8 cellular contexts compared by ENCODE assay signal in genomic region chr7:102517550-102518147, GRCh38. TPM values are rescaled to one million over a fixed set of nuclear protein-coding genes. Genes with fewer than 3 reads are reported as not detected.
DNase-seq lines count a peak whose midpoint lies in the region; ATAC-seq and TF ChIP-seq lines count a peak whose summit lies in the region.
"Not testable (repeated sequence)": the region's sequence is repeated elsewhere in the genome, so short reads cannot be mapped to it uniquely, and the experiment has no call there.

TSS of gene RASA4B (minus strand) at chr7:102517777. CDS start at chr7:102517710, 67 bp downstream.

- H2AFZ ChIP-seq in MM.1S (ENCODE audit: low read length): not testable (repeated sequence)

- H3K4me1 ChIP-seq in MM.1S (ENCODE audit: low read length); right lobe of liver: not testable (repeated sequence)

- not testable (repeated sequence) for H3K36me3 Mint-ChIP-seq in activated CD8-positive, alpha-beta memory T cell treated with anti-CD3 and anti-CD28 coated beads, Interleukin-2, amount 10 ng/mL, durations not matched to agents 7 days and 5 days; effector memory CD8-positive, alpha-beta T cell (ENCODE audit: insufficient read depth)

- H3K27ac ChIP-seq in MM.1S (ENCODE audit: low read length); right lobe of liver: not testable (repeated sequence)

- H3K4me2 ChIP-seq in MM.1S (ENCODE audit: low read depth, low read length): not testable (repeated sequence)

- not testable (repeated sequence) for TF ChIP-seq CTCF in MM.1S (IDR thresholded peaks at IDR 0.05; ENCODE audit: low read length); right lobe of liver (IDR thresholded peaks at IDR 0.05)

- DNase-seq in Daoy (ENCODE audit: low read depth): peak; percentile 16
- peak; percentile 19 for DNase-seq in MM.1S
- not testable (repeated sequence) for DNase-seq in activated CD8-positive, alpha-beta memory T cell treated with anti-CD3 and anti-CD28 coated beads, Interleukin-2, amount 10 ng/mL, durations not matched to agents 7 days and 5 days; effector memory CD8-positive, alpha-beta T cell
- peak in 2 of 3 donors; percentile 29 to 38 for DNase-seq in right lobe of liver
- peak; percentile 13 for DNase-seq in stimulated activated CD4-positive, alpha-beta T cell treated with anti-CD3 and anti-CD28 coated beads, Interleukin-2, amount 100 ng/mL, for 4 hours (ENCODE audit: low read depth)

- H3K4me3 ChIP-seq in MM.1S (ENCODE audit: low read length): peak within 1 kb of the TSS; percentile 39; the same call in 1 of the 2 replicates
- not testable (repeated sequence) for H3K4me3 ChIP-seq in right lobe of liver

- H3F3A ChIP-seq in MM.1S (ENCODE audit: insufficient read depth, low read length): not testable (repeated sequence)

- H3K9me2 ChIP-seq in MM.1S (replicated peaks; ENCODE audit: insufficient read depth, low read length): not testable (repeated sequence)

- H3K27ac Mint-ChIP-seq in activated CD8-positive, alpha-beta memory T cell treated with anti-CD3 and anti-CD28 coated beads, Interleukin-2, amount 10 ng/mL, durations not matched to agents 7 days and 5 days; effector memory CD8-positive, alpha-beta T cell: not testable (repeated sequence)

- not testable (repeated sequence) for H3K4me3 Mint-ChIP-seq in activated CD8-positive, alpha-beta memory T cell treated with anti-CD3 and anti-CD28 coated beads, Interleukin-2, amount 10 ng/mL, durations not matched to agents 7 days and 5 days
- H3K4me3 Mint-ChIP-seq in effector memory CD8-positive, alpha-beta T cell: peak within 1 kb of the TSS; percentile 45 to 48

- not testable (repeated sequence) for TF ChIP-seq POLR2A in right lobe of liver (IDR thresholded peaks at IDR 0.05)

- H3K79me2 ChIP-seq in MM.1S (ENCODE audit: low read length): not testable (repeated sequence)

- not testable (repeated sequence) for H3K36me3 ChIP-seq in MM.1S (replicated peaks; ENCODE audit: insufficient read depth, low read length); right lobe of liver

- CTCF ChIA-PET in activated CD8-positive, alpha-beta memory T cell treated with anti-CD3 and anti-CD28 coated beads, Interleukin-2, amount 10 ng/mL, durations not matched to agents 7 days and 5 days (lab: Charles Lee): not testable (repeated sequence)

- not testable (repeated sequence) for H3K4me1 Mint-ChIP-seq in activated CD8-positive, alpha-beta memory T cell treated with anti-CD3 and anti-CD28 coated beads, Interleukin-2, amount 10 ng/mL, durations not matched to agents 7 days and 5 days; effector memory CD8-positive, alpha-beta T cell (ENCODE audit: low read depth in 2 of 2)

- not testable (repeated sequence) for H4K20me1 ChIP-seq in MM.1S (ENCODE audit: insufficient read depth, low read length)

- ATAC-seq in GM19467 (IDR thresholded peaks at IDR 0.05; ENCODE audit: unreplicated experiment) (peak; percentile 71), HG02938 (IDR thresholded peaks at IDR 0.05; ENCODE audit: unreplicated experiment) (peak; percentile 51), right lobe of liver (peak; percentile 95 to 97 (median 96))
- ATAC-seq in activated CD8-positive, alpha-beta memory T cell treated with anti-CD3 and anti-CD28 coated beads, Interleukin-2, amount 10 ng/mL, durations not matched to agents 7 days and 5 days: peak; percentile 100
- peak; percentile 97 for ATAC-seq in effector memory CD8-positive, alpha-beta T cell (replicated peaks)

- H3K27me3 ChIP-seq in MM.1S (replicated peaks; ENCODE audit: insufficient read depth, low read length); right lobe of liver: not testable (repeated sequence)

- H3K9ac ChIP-seq in MM.1S (ENCODE audit: low read length): not testable (repeated sequence)

- no CpG with 5 or more reads among the region's 61 CpGs for WGBS in right lobe of liver (ENCODE audit: insufficient coverage, low coverage, low lambda C conversion rate, missing lambda C conversion rate)

- not testable (repeated sequence) for H3K9me3 ChIP-seq in MM.1S (replicated peaks; ENCODE audit: insufficient read depth, low read length); right lobe of liver

- not testable (repeated sequence) for H3K9me3 Mint-ChIP-seq in activated CD8-positive, alpha-beta memory T cell treated with anti-CD3 and anti-CD28 coated beads, Interleukin-2, amount 10 ng/mL, durations not matched to agents 7 days and 5 days (ENCODE audit: low read depth); effector memory CD8-positive, alpha-beta T cell

- H3K27me3 Mint-ChIP-seq in activated CD8-positive, alpha-beta memory T cell treated with anti-CD3 and anti-CD28 coated beads, Interleukin-2, amount 10 ng/mL, durations not matched to agents 7 days and 5 days; effector memory CD8-positive, alpha-beta T cell: not testable (repeated sequence)

- intact Hi-C loops in right lobe of liver (cut with DNase I): not testable (repeated sequence)

RNA-seq across cellular contexts. Expression of gene RASA4B, which starts in this region (rescaled TPM):
- 0.95 TPM in 1 of 2 replicates, not detected in the other for total RNA-seq in Daoy (2014; rRNA removed; shearing (Covaris generic))
- total RNA-seq in activated CD8-positive, alpha-beta memory T cell treated with anti-CD3 and anti-CD28 coated beads, Interleukin-2, amount 10 ng/mL, durations not matched to agents 7 days and 5 days: 10 to 100 TPM; 14.8 to 16.7 TPM
- 1 to 10 TPM; 1.1 to 3.4 (median 2.7) TPM for total RNA-seq in right lobe of liver

Comparison
In these comparisons a context has a peak if more than half of its experiments do, and no peak if none do; other contexts are left out.
1. Peak in DNase-seq in Daoy; RNA of the gene not detected or under 1 TPM.